In genomic region chr7:107743567-107744344, GRCh38 we compare ENCODE assay signal across 8 cellular contexts. TPM values are rescaled to one million over a fixed set of nuclear protein-coding genes. Genes with fewer than 3 reads are reported as not detected.
A peak's percentile ranks its signal among the peaks of the same experiment; 100 is the strongest.
DNase-seq lines count a peak whose midpoint lies in the region; ATAC-seq and TF ChIP-seq lines count a peak whose summit lies in the region.

Gene CBLL1, plus strand, starts transcription at chr7:107744142. Its CDS starts 22 bp downstream, at chr7:107744164.

- H3K9me3 Mint-ChIP-seq in activated T-cell treated with anti-CD3 and anti-CD28 coated beads, Interleukin-2, amount 50 U/mL, for 24 hours, result no peaks in the 10 kb centered on the region

- POLR2A ChIA-PET in PC-9 (lab: Charles Lee; ENCODE audit: unreplicated experiment), result interaction anchor here (0.6 to 0.8 kb wide), 6 partner anchors 135 to 575 kb away, joined by 3 to 5 read pairs (median 4); partner anchors contain the start of genes DLD and HBP1

- H3K36me3 Mint-ChIP-seq in activated T-cell treated with anti-CD3 and anti-CD28 coated beads, Interleukin-2, amount 50 U/mL, for 24 hours (ENCODE audit: low read depth), result peaks cover 48% of the 10 kb centered on the region

- H3K36me3 ChIP-seq in PC-9 (ENCODE audit: low read depth) (0 out of 2 replicates have a peak, but pooled peaks cover 10% of the 10 kb centered on the region), esophagus (ENCODE audit: control insufficient read depth in 2 of 2, insufficient read depth in 2 of 2, low read length in 1 of 2) (peaks cover 0 to under 1% of the 10 kb centered on the region in 2 donors), mucosa of stomach (ENCODE audit: control insufficient read depth, insufficient read depth, low read length) (no peaks in the 10 kb centered on the region)

- peak within 1 kb of the TSS; percentile 97 for H3K4me3 Mint-ChIP-seq in activated T-cell treated with anti-CD3 and anti-CD28 coated beads, Interleukin-2, amount 50 U/mL, for 24 hours

- H3K79me2 ChIP-seq in PC-9 (ENCODE audit: low read depth), result peaks cover 48% of the 10 kb centered on the region

- H3K9me2 ChIP-seq in PC-9 (ENCODE audit: insufficient read depth), result no peaks in the 10 kb centered on the region

- peaks cover 35% of the 10 kb centered on the region for H4K20me1 ChIP-seq in PC-9 (ENCODE audit: insufficient read depth)

- H3K4me3 ChIP-seq in PC-9 (peak within 1 kb of the TSS; percentile 72), esophagus (ENCODE audit: low read depth in 1 of 2, low read length in 2 of 2) (peak within 1 kb of the TSS; percentile 96 to 100), mucosa of stomach (ENCODE audit: low read length) (peak within 1 kb of the TSS; percentile 98)

- H3K27ac ChIP-seq in PC-9 (peak within 1 kb of the TSS; percentile 88), esophagus (ENCODE audit: low read depth in 2 of 2, low read length in 1 of 2) (peak within 1 kb of the TSS; percentile 98 to 99)

- no peaks in the 10 kb centered on the region for H3K27me3 Mint-ChIP-seq in activated T-cell treated with anti-CD3 and anti-CD28 coated beads, Interleukin-2, amount 50 U/mL, for 24 hours

- TSS peak; percentile 79 for BruUV-seq in PC-9 (replicated peaks; lab: Mats Ljungman, UMichigan)

- H3K4me1 ChIP-seq in PC-9 (replicated peaks; ENCODE audit: insufficient read depth) (peaks cover 24% of the 10 kb centered on the region), esophagus (ENCODE audit: control insufficient read depth in 2 of 2, insufficient read depth in 2 of 2, low read length in 1 of 2) (no peaks in the 10 kb centered on the region), mucosa of stomach (ENCODE audit: control insufficient read depth, insufficient read depth, low read length) (peaks cover 15% of the 10 kb centered on the region)

- CTCF ChIA-PET in PC-9 (lab: Charles Lee), result interaction anchor here (0.6 to 2.2 kb wide), 5 partner anchors 17 to 281 kb away, joined by 3 to 16 read pairs (median 10); no protein-coding TSS in a partner anchor

- peak within 1 kb of the TSS; percentile 94 for H2AFZ ChIP-seq in PC-9

- H3K27me3 ChIP-seq in PC-9 (ENCODE audit: insufficient read depth, low read depth) (no peaks in the 10 kb centered on the region), esophagus (ENCODE audit: control insufficient read depth in 1 of 2, insufficient read depth in 2 of 2, low read length in 2 of 2) (no peaks in the 10 kb centered on the region), mucosa of stomach (ENCODE audit: control insufficient read depth, insufficient read depth, low read length) (no peaks in the 10 kb centered on the region)

- H3F3A ChIP-seq in PC-9 (ENCODE audit: insufficient read depth, low read depth), result peaks cover 12% of the 10 kb centered on the region; the same call in 1 of the 2 replicates

- TF ChIP-seq CTCF in PC-9 (conservative IDR thresholded peaks at IDR 0.05), result no peak; the same call in none of the 2 replicates

- 1% methylated on average over 56 of the region's 56 CpGs for WGBS in esophagus, 2 donors

- H3K27ac Mint-ChIP-seq in activated T-cell treated with anti-CD3 and anti-CD28 coated beads, Interleukin-2, amount 50 U/mL, for 24 hours, result peak within 1 kb of the TSS; percentile 100

- peaks cover 50% of the 10 kb centered on the region for H3K4me1 Mint-ChIP-seq in activated T-cell treated with anti-CD3 and anti-CD28 coated beads, Interleukin-2, amount 50 U/mL, for 24 hours (ENCODE audit: low read depth)

- DNase-seq in DMS79 (lab: John Stamatoyannopoulos, UW) (peak; percentile 88), KBM-7 (peak; percentile 98), PC-9 (peak; percentile 84 to 98)
- peak; percentile 99 for DNase-seq in activated T-cell treated with anti-CD3 and anti-CD28 coated beads, Interleukin-2, amount 50 U/mL, for 24 hours
- peak; percentile 95 to 96 for DNase-seq in stimulated activated CD8-positive, alpha-beta memory T cell treated with anti-CD3 and anti-CD28 coated beads, Interleukin-7, amount 100 ng/mL, for 1 hour (ENCODE audit: low read depth in 2 of 2)

- H3K4me2 ChIP-seq in PC-9, result peak within 1 kb of the TSS; percentile 100

- in situ Hi-C loops in KBM-7 (cut with MboI; ENCODE audit: low pct_unique_long_range_greater_than_20kb, low sequenced_read_pairs), result no loop called here

- intact Hi-C loops in PC-9 (cut with micrococcal nuclease; ENCODE audit: unreplicated experiment), result loop anchor here (1.0 to 10.0 kb wide), 7 partner anchors 131 to 751 kb away; partner anchors contain the start of gene BCAP29

- peak; percentile 88 for ATAC-seq in GM21717 (IDR thresholded peaks at IDR 0.05; ENCODE audit: unreplicated experiment)

- H3K9ac ChIP-seq in mucosa of stomach (ENCODE audit: low read length), result peak within 1 kb of the TSS; percentile 97

- H3K9me3 ChIP-seq in PC-9 (ENCODE audit: insufficient read depth, low read depth) (no peaks in the 10 kb centered on the region), esophagus (ENCODE audit: control insufficient read depth in 2 of 2, insufficient read depth in 1 of 2, low read depth in 1 of 2, low read length in 1 of 2) (no peaks in the 10 kb centered on the region), mucosa of stomach (ENCODE audit: control insufficient read depth, low read length) (no peaks in the 10 kb centered on the region)

RNA-seq across cellular contexts. Expression of gene CBLL1, which starts in this region (rescaled TPM):
- total RNA-seq in PC-9 (2021), result 24.5 and 31.3 TPM in 2 replicates
- polyA plus RNA-seq in esophagus, result 1 to 10 TPM; 4.2 to 6.5 TPM

Comparison
In these comparisons a context has a peak if more than half of its experiments do, and no peak if none do; other contexts are left out.
1. Peak in every context shown above with its lines: DNase-seq, ATAC-seq, H3K4me3 ChIP-seq and H3K27ac ChIP-seq.